24 cellular contexts compared by ENCODE assay signal in the genomic region with DNA sequence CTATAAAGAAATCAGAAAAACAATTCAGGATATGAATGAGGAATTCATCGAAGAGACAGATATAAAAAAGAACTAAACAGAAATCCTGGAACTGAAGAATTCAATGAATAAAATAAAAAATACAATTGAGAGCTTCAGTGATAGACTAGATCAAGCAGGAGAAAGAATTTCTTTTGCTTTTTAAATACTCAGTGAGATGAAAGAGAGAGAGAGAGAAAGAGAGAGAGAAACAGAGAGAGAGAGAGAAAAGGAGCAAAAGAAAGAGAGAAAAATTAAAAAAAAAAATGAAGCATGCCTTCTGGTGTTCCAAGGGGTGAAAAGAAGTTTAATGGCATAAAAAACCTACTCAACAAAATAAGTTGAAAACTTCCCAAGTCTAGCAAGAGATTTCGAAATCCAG. TPM values are rescaled to one million over a fixed set of nuclear protein-coding genes. Genes with fewer than 3 reads are reported as not detected.
DNase-seq lines count a peak whose midpoint lies in the region; ATAC-seq, FAIRE-seq and TF ChIP-seq lines count a peak whose summit lies in the region.
"Had no signal": no experiment of that assay in that cellular context is flagged by ENCODE, and none has a peak within 500 bp of the region (broad histone marks: within the 10 kb centered on the region; RNA-seq: fewer than 3 reads in every experiment).

No MANE protein-coding gene starts in this region.

- H3K4me3 ChIP-seq in OCI-LY7 (ENCODE audit: low read depth, low read length, poor library complexity, severe bottlenecking) = no peak overlapping the region
- no peak overlapping the region for H3K4me3 ChIP-seq in pancreas
- H3K4me3 ChIP-seq: BLaER1, GM23338 had no signal

- no peaks in the 10 kb centered on the region for H3K27me3 Mint-ChIP-seq in chondrocyte (ENCODE audit: low read depth)
- H3K27me3 Mint-ChIP-seq: B cell; CD4-positive, CD25-positive, alpha-beta regulatory T cell had no signal

- H3K36me3 Mint-ChIP-seq in chondrocyte (ENCODE audit: low read depth) = peaks cover 28% of the 10 kb centered on the region

- no peaks in the 10 kb centered on the region for H3K9me2 ChIP-seq in OCI-LY7 (ENCODE audit: insufficient read depth, low read length)

- no TSS peak for BruUV-seq in OCI-LY7 (replicated peaks; lab: Mats Ljungman, UMichigan)

- H3K27me3 ChIP-seq in pancreas = no peaks in the 10 kb centered on the region
- H3K27me3 ChIP-seq: BLaER1 had no signal

- H3K4me1 ChIP-seq in OCI-LY7 (ENCODE audit: insufficient read depth, low read length, poor library complexity, severe bottlenecking) (no peaks in the 10 kb centered on the region), pancreas (no peaks in the 10 kb centered on the region)
- H3K4me1 ChIP-seq: BLaER1, Caco-2 had no signal

- no peak overlapping the region for H2AFZ ChIP-seq in OCI-LY7 (ENCODE audit: low read length)
- H2AFZ ChIP-seq: GM23338 had no signal

- DNase-seq in DMS 273 (lab: John Stamatoyannopoulos, UW; ENCODE audit: unreplicated experiment) = peak; percentile 4
- no peak for DNase-seq in DMS 273 treated with DMSO at 0.1 percent for 48 hours (lab: John Stamatoyannopoulos, UW)
- peak; percentile 19 for DNase-seq in Caki2 (ENCODE audit: low read depth)
- DNase-seq in OCI-LY7 (ENCODE audit: low spot score) = peak; percentile 2
- DNase-seq in pancreas = no peak
- DNase-seq in ecto neural progenitor cell (ENCODE audit: low spot score) = no peak
- no peak for DNase-seq in chondrocyte (ENCODE audit: low spot score)
- DNase-seq: Caco-2; CD4-positive, CD25-positive, alpha-beta regulatory T cell; CD8-positive, alpha-beta T cell; DMS153; DND-41; H9; HFFc6 had no signal

- CTCF ChIA-PET in OCI-LY7 (lab: Charles Lee; ENCODE audit: unreplicated experiment) = no interaction called here

- TF ChIP-seq CTCF in OCI-LY7 (conservative IDR thresholded peaks at IDR 0.05; ENCODE audit: low read length) (no peak), pancreas (IDR thresholded peaks at IDR 0.05) (no peak), chondrocyte (IDR thresholded peaks at IDR 0.05) (no peak)

- H3K4me2 ChIP-seq in OCI-LY7 (ENCODE audit: low read length) = no peak overlapping the region
- H3K4me2 ChIP-seq: BLaER1, GM23338 had no signal

- no peaks in the 10 kb centered on the region for H4K20me1 ChIP-seq in OCI-LY7 (ENCODE audit: insufficient read depth, low read length)
- H4K20me1 ChIP-seq: BLaER1 had no signal

- no peak overlapping the region for H3K27ac Mint-ChIP-seq in chondrocyte (ENCODE audit: unreplicated experiment)
- H3K27ac Mint-ChIP-seq: B cell; CD4-positive, CD25-positive, alpha-beta regulatory T cell; CD8-positive, alpha-beta T cell; H9; HFFc6 had no signal

- 94 to 98% methylated on average over 2 of the region's 2 CpGs for WGBS in pancreas, 2 donors

- FAIRE-seq in pancreas (lab: Jason Lieb, UNC) = peak; percentile 26
- FAIRE-seq: D721Med, GM12892 had no signal

- H3K79me2 ChIP-seq in OCI-LY7 (ENCODE audit: insufficient read depth, low read depth, low read length) = no peaks in the 10 kb centered on the region

- in situ Hi-C loops in Caki2 (cut with HindIII; ENCODE audit: low pct_unique_long_range_greater_than_20kb, low sequenced_read_pairs) = no loop called here

- H3K9me3 ChIP-seq in OCI-LY7 (ENCODE audit: low read length) = peaks cover 14% of the 10 kb centered on the region; the same call in 1 of the 2 replicates
- no peaks in the 10 kb centered on the region for H3K9me3 ChIP-seq in pancreas

- no peak overlapping the region for H3K4me3 Mint-ChIP-seq in chondrocyte (ENCODE audit: unreplicated experiment)
- H3K4me3 Mint-ChIP-seq: B cell; CD8-positive, alpha-beta T cell; GM23338; H9; HFFc6 had no signal

- ATAC-seq in pancreas = no peak
- ATAC-seq: CD8-positive, alpha-beta T cell; GM23338; HCT116 had no signal

- intact Hi-C loops in OCI-LY7 (cut with micrococcal nuclease; ENCODE audit: unreplicated experiment) = no loop called here
- intact Hi-C loops in pancreas (cut with DNase I) = no loop called here

- POLR2A ChIA-PET in OCI-LY7 (lab: Charles Lee) = no interaction called here

- H3K27ac ChIP-seq in OCI-LY7 (ENCODE audit: low read depth, low read length, poor library complexity, severe bottlenecking) = no peak overlapping the region
- no peak overlapping the region for H3K27ac ChIP-seq in pancreas
- H3K27ac ChIP-seq: 22Rv1, BLaER1, C4-2B had no signal

- H3K9me3 Mint-ChIP-seq in chondrocyte (ENCODE audit: low read depth) = peaks cover 22% of the 10 kb centered on the region

- no peaks in the 10 kb centered on the region for H3K4me1 Mint-ChIP-seq in chondrocyte (ENCODE audit: low read depth)

- H3K36me3 ChIP-seq in OCI-LY7 (ENCODE audit: insufficient read depth, low read length) (peaks cover 5% of the 10 kb centered on the region; the same call in 1 of the 2 replicates), pancreas (no peaks in the 10 kb centered on the region)

RNA-seq across cellular contexts. Expression of gene SLC7A9, which starts 22.0 kb away (rescaled TPM):
- total RNA-seq in Caki2 (2014; rRNA removed; shearing (Covaris generic); ENCODE audit: low replicate concordance) = 0.52 TPM in 1 of 2 replicates, not detected in the other
- not detected in 2 replicates for total RNA-seq in OCI-LY7 (2014; rRNA removed; shearing (Covaris generic))
- not detected in 2 replicates for total RNA-seq in OCI-LY7 (2022)
- under 1 TPM in 3 of 6 donors, not detected in 3; 0.08 to 0.44 (median 0.28) TPM for total RNA-seq in pancreas
- polyA plus RNA-seq in pancreas = 1 to 10 TPM in 1 of 2 donors, under 1 TPM in 1; 0.27 to 1.1 TPM
- 0.35 to 0.60 TPM (median 0.41 TPM) in 3 replicates for total RNA-seq in chondrocyte
- total RNA-seq: CD8-positive, alpha-beta T cell; GM23338; H4; H9; HFFc6 had no signal
- polyA plus RNA-seq: AG04450; CD4-positive, CD25-positive, alpha-beta regulatory T cell had no signal

Comparison
In these comparisons a context has a peak if more than half of its experiments do, and no peak if none do; other contexts are left out.
1. DNase-seq: peak in DMS 273 (single experiment), Caki2 (single experiment) and OCI-LY7 (single experiment); none in DMS 273 treated with DMSO at 0.1 percent for 48 hours (single experiment), pancreas (0 of 6), ecto neural progenitor cell (single experiment) and chondrocyte (single experiment).